9 cellular contexts compared by ENCODE assay signal in genomic region chr14:21071225-21072041, GRCh38. TPM values are rescaled to one million over a fixed set of nuclear protein-coding genes. Genes with fewer than 3 reads are reported as not detected.
DNase-seq lines count a peak whose midpoint lies in the region; TF ChIP-seq lines count a peak whose summit lies in the region.
"Had no signal": no experiment of that assay in that cellular context is flagged by ENCODE, and none has a peak within 500 bp of the region (broad histone marks: within the 10 kb centered on the region; RNA-seq: fewer than 3 reads in every experiment).

No MANE protein-coding gene starts in this region.

- peak; percentile 69 for DNase-seq in NCI-H1436 (lab: John Stamatoyannopoulos, UW)
- DNase-seq in NCI-H1436 treated with DMSO at 0.1 percent for 48 hours (lab: John Stamatoyannopoulos, UW) = no peak
- peak; percentile 91 for DNase-seq in HFFc6
- DNase-seq in NAMALWA (ENCODE audit: low spot score) = peak; percentile 80
- peak; percentile 71 for DNase-seq in SK-MEL-5 (ENCODE audit: low read depth, low spot score)
- peak; percentile 65 to 71 for DNase-seq in breast epithelium (ENCODE audit: low spot score in 2 of 2)
- DNase-seq in retina = peak; percentile 89

- peaks cover 14% of the 10 kb centered on the region for H3K36me3 Mint-ChIP-seq in HFFc6 (ENCODE audit: low read depth)

- no peaks in the 10 kb centered on the region for H3K27me3 ChIP-seq in breast epithelium

- H3K9me3 ChIP-seq in breast epithelium = no peaks in the 10 kb centered on the region
- no peaks in the 10 kb centered on the region for H3K9me3 ChIP-seq in iPS-18c (ENCODE audit: control insufficient read depth, insufficient read depth, low read length)

- H3K9me3 Mint-ChIP-seq in HFFc6 = no peaks in the 10 kb centered on the region

- peaks cover 38% of the 10 kb centered on the region for H3K4me1 Mint-ChIP-seq in HFFc6 (ENCODE audit: low read depth)

- peak overlapping the region; percentile 91 to 92 for H3K27ac ChIP-seq in breast epithelium
- H3K27ac ChIP-seq: 22Rv1 had no signal

- H3K27ac Mint-ChIP-seq in HFFc6 = peak overlapping the region; percentile 97

- intact Hi-C loops in breast epithelium (cut with DNase I; ENCODE audit: low total_unique reads) = no loop called here

- TF ChIP-seq CTCF in HFFc6 (IDR thresholded peaks at IDR 0.05) (no peak; the same call in 1 of the 2 replicates), breast epithelium (IDR thresholded peaks at IDR 0.05) (no peak)

- H3K4me3 ChIP-seq in breast epithelium (peak overlapping the region; percentile 68 to 86 (median 73)), iPS-18c (ENCODE audit: insufficient read depth, low read depth, low read length) (peak overlapping the region; percentile 87)

- no peaks in the 10 kb centered on the region for H3K36me3 ChIP-seq in breast epithelium

- TF ChIP-seq POLR2A in breast epithelium (IDR thresholded peaks at IDR 0.05) = no peak

- peaks cover 4 to 17% of the 10 kb centered on the region in 2 donors for H3K4me1 ChIP-seq in breast epithelium

- H3K4me3 Mint-ChIP-seq in HFFc6 = peak overlapping the region; percentile 95

- in situ Hi-C loops in SK-MEL-5 (cut with HindIII; ENCODE audit: low pct_unique_long_range_greater_than_20kb, low sequenced_read_pairs) = no loop called here

- peaks cover 6% of the 10 kb centered on the region for H3K27me3 Mint-ChIP-seq in HFFc6 (ENCODE audit: insufficient read depth)

RNA-seq across cellular contexts. Expression of gene ARHGEF40, which starts 1.3 kb away (rescaled TPM):
- 10 to 100 TPM; 30.4 to 43.0 (median 40.8) TPM for total RNA-seq in HFFc6 (2021; fragmentation: NEBNext Ultra II Directional; extraction: Animal tissue kit (Norgen Biotek cat#: 25700))
- 16.0 and 19.7 TPM in 2 replicates for total RNA-seq in SK-MEL-5 (2014; rRNA removed; shearing (Covaris generic))
- 26.1 and 28.5 TPM in 2 replicates for polyA plus RNA-seq in SK-MEL-5 (2015; cell fraction: cytosol; rRNA removed)
- 64.7 and 65.0 TPM in 2 replicates for polyA plus RNA-seq in SK-MEL-5 (2015; cell fraction: nucleus; rRNA removed)
- total RNA-seq in breast epithelium = 10 to 100 TPM; 33.7 to 51.4 (median 40.6) TPM

RNA-seq across cellular contexts. Expression of gene RNASE8, which starts 13.8 kb away (rescaled TPM):
- not detected for total RNA-seq in HFFc6 (2021; fragmentation: NEBNext Ultra II Directional; extraction: Animal tissue kit (Norgen Biotek cat#: 25700))
- not detected in 2 replicates for total RNA-seq in SK-MEL-5 (2014; rRNA removed; shearing (Covaris generic))
- not detected in 2 replicates for polyA plus RNA-seq in SK-MEL-5 (2015; cell fraction: cytosol; rRNA removed)
- polyA plus RNA-seq in SK-MEL-5 (2015; cell fraction: nucleus; rRNA removed) = not detected in 2 replicates
- total RNA-seq in breast epithelium = not detected

RNA-seq across cellular contexts. Expression of gene ZNF219, which starts 27.0 kb away (rescaled TPM):
- 10 to 100 TPM in 2 of 6 experiments, 1 to 10 TPM in 4; 5.3 to 11.2 (median 6.6) TPM for total RNA-seq in HFFc6 (2021; fragmentation: NEBNext Ultra II Directional; extraction: Animal tissue kit (Norgen Biotek cat#: 25700))
- 5.5 and 5.9 TPM in 2 replicates for total RNA-seq in SK-MEL-5 (2014; rRNA removed; shearing (Covaris generic))
- 15.4 and 17.6 TPM in 2 replicates for polyA plus RNA-seq in SK-MEL-5 (2015; cell fraction: cytosol; rRNA removed)
- polyA plus RNA-seq in SK-MEL-5 (2015; cell fraction: nucleus; rRNA removed) = 34.6 and 47.0 TPM in 2 replicates
- total RNA-seq in breast epithelium = 10 to 100 TPM; 32.4 to 62.2 (median 32.8) TPM

RNA-seq across cellular contexts. Expression of gene RNASE7, which starts 29.3 kb away (rescaled TPM):
- total RNA-seq in HFFc6 (2021; fragmentation: NEBNext Ultra II Directional; extraction: Animal tissue kit (Norgen Biotek cat#: 25700)) = not detected
- not detected in 2 replicates for total RNA-seq in SK-MEL-5 (2014; rRNA removed; shearing (Covaris generic))
- 0.76 TPM in 1 of 2 replicates, not detected in the other for polyA plus RNA-seq in SK-MEL-5 (2015; cell fraction: cytosol; rRNA removed)
- not detected in 2 replicates for polyA plus RNA-seq in SK-MEL-5 (2015; cell fraction: nucleus; rRNA removed)
- 1 to 10 TPM in 2 of 3 donors, not detected in 1; 1.6 to 3.1 TPM for total RNA-seq in breast epithelium

RNA-seq across cellular contexts. Expression of gene TMEM253, which starts 29.4 kb away (rescaled TPM):
- total RNA-seq in HFFc6 (2021; fragmentation: NEBNext Ultra II Directional; extraction: Animal tissue kit (Norgen Biotek cat#: 25700)) = under 1 TPM in 2 of 6 experiments, not detected in 4; 0.18 to 0.35 TPM
- total RNA-seq in SK-MEL-5 (2014; rRNA removed; shearing (Covaris generic)) = 0.11 TPM in 1 of 2 replicates, not detected in the other
- 0.05 TPM in 1 of 2 replicates, not detected in the other for polyA plus RNA-seq in SK-MEL-5 (2015; cell fraction: cytosol; rRNA removed)
- not detected in 2 replicates for polyA plus RNA-seq in SK-MEL-5 (2015; cell fraction: nucleus; rRNA removed)
- 1 to 10 TPM in 1 of 3 donors, under 1 TPM in 2; 0.44 to 1.3 (median 0.98) TPM for total RNA-seq in breast epithelium
